ENCODE assay signal across 10 cellular contexts in the genomic region with DNA sequence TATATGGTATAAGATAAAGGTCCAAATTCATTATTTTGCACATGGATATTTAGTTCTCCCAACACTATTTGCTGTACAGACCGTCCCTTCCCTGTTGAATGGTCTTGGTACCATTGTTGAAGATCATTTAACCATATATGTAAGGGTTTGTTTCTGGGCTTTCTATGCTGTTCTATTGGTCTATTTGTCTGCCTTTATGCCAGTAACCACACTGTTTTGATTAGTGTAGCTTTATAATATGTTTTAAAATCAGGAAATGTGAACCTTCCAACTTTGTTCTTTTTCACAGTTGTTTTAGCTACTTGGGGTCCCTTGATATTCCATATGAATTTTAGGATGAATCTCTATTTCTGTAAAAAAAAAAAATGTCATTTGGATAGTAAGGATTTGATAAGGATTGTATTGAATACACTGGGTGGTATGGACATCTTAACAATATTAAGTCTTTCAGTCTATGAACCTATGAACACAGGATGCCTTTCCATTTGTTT.
"Had no signal": no experiment of that assay in that cellular context is flagged by ENCODE, and none has a peak within 500 bp of the region (broad histone marks: within the 10 kb centered on the region; RNA-seq: fewer than 3 reads in every experiment).

No MANE protein-coding gene starts in this region.

- DNase-seq: H9, HCEC 1CT, HFFc6, IMR-90, KBM-7 had no signal

- H3K4me3 Mint-ChIP-seq: GM23338, H9, HFFc6 had no signal

- H3K27ac Mint-ChIP-seq: GM23338, H9, HFFc6 had no signal

- H3K4me1 Mint-ChIP-seq: GM23338 had no signal

- H3K9ac ChIP-seq: KMS-11 had no signal

- H3K4me3 ChIP-seq: GM23338 had no signal

- H2AFZ ChIP-seq: GM23338 had no signal

- H3K4me2 ChIP-seq: GM23338, KMS-11 had no signal

- H3K27ac ChIP-seq: HL-60, KMS-11 had no signal

- FAIRE-seq: H1, H54 had no signal

- ATAC-seq: GM23338 had no signal
